ENCODE assay signal across 29 cellular contexts in genomic region chr18:38241736-38242135, GRCh38.
DNase-seq lines count a peak whose midpoint lies in the region; ATAC-seq, FAIRE-seq and TF ChIP-seq lines count a peak whose summit lies in the region.
"Had no signal": no experiment of that assay in that cellular context is flagged by ENCODE, and none has a peak within 500 bp of the region (broad histone marks: within the 10 kb centered on the region; RNA-seq: fewer than 3 reads in every experiment).

No MANE protein-coding gene starts in this region.

- H3T11ph ChIP-seq in H9 (ENCODE audit: low read length), result no peak overlapping the region

- H3K9ac ChIP-seq in H9 (ENCODE audit: extremely low read depth, insufficient read length, low read length), result no peak overlapping the region

- H2BK12ac ChIP-seq in H9 (ENCODE audit: insufficient read length, low read depth, low read length), result no peak overlapping the region

- no peak overlapping the region for H3K23ac ChIP-seq in H9 (ENCODE audit: insufficient read length, low read depth, low read length)

- no peak overlapping the region for H2BK120ac ChIP-seq in H9 (ENCODE audit: low read depth, low read length, poor library complexity, severe bottlenecking)

- no peaks in the 10 kb centered on the region for H3K9me3 Mint-ChIP-seq in H9
- H3K9me3 Mint-ChIP-seq: GM23338 had no signal

- 88% methylated on average over 2 of the region's 2 CpGs for WGBS in hepatocyte (ENCODE audit: low lambda C conversion rate, missing lambda C conversion rate)
- no CpG with 5 or more reads among the region's 2 CpGs for WGBS in H9 (ENCODE audit: extremely low coverage, insufficient read length, low lambda C conversion rate)

- H3K4me3 Mint-ChIP-seq in H9, result no peak overlapping the region
- H3K4me3 Mint-ChIP-seq: activated naive CD8-positive, alpha-beta T cell treated with anti-CD3 and anti-CD28 coated beads for 36 hours; CD4-positive, alpha-beta memory T cell; GM23338; naive B cell; stimulated activated naive CD8-positive, alpha-beta T cell treated with anti-CD3 and anti-CD28 coated beads, Interleukin-15, amount 100 ng/mL, for 72 hours had no signal

- H3K14ac ChIP-seq in H9 (ENCODE audit: insufficient read depth, low read length), result no peak overlapping the region

- no peaks in the 10 kb centered on the region for H3K23me2 ChIP-seq in H9 (ENCODE audit: insufficient read length, low read depth, low read length, poor library complexity, severe bottlenecking)

- H3K27ac ChIP-seq in hepatocyte (no peak overlapping the region), H9 (ENCODE audit: insufficient read length, low read depth, low read length) (no peak overlapping the region)
- H3K27ac ChIP-seq: ascending aorta, left lung, neutrophil, RWPE1, SK-N-MC, tibial artery had no signal

- H3K4me1 ChIP-seq in hepatocyte (ENCODE audit: insufficient read depth) (no peaks in the 10 kb centered on the region), H9 (ENCODE audit: insufficient read depth, low read length) (no peaks in the 10 kb centered on the region)
- H3K4me1 ChIP-seq: ascending aorta, left lung, tibial artery had no signal

- TF ChIP-seq POLR2A in GM12891 (IDR thresholded peaks at IDR 0.05; ENCODE audit: low read depth, low read length), result no peak

- H4K20me1 ChIP-seq in hepatocyte (ENCODE audit: insufficient read depth, poor library complexity, severe bottlenecking), result no peaks in the 10 kb centered on the region
- no peaks in the 10 kb centered on the region for H4K20me1 ChIP-seq in H9 (ENCODE audit: control insufficient read depth, insufficient read depth, insufficient read length)

- H3K79me2 ChIP-seq in hepatocyte, result no peaks in the 10 kb centered on the region
- H3K79me2 ChIP-seq in H9 (ENCODE audit: insufficient read depth, low read length), result no peaks in the 10 kb centered on the region; the same call in 1 of the 2 replicates

- no peaks in the 10 kb centered on the region for H3K27me3 Mint-ChIP-seq in H9 (ENCODE audit: low read depth)
- H3K27me3 Mint-ChIP-seq: activated naive CD8-positive, alpha-beta T cell treated with anti-CD3 and anti-CD28 coated beads for 36 hours; CD4-positive, alpha-beta memory T cell; naive B cell; progenitor cell of endocrine pancreas; stimulated activated naive CD8-positive, alpha-beta T cell treated with anti-CD3 and anti-CD28 coated beads, Interleukin-15, amount 100 ng/mL, for 72 hours had no signal

- H2BK20ac ChIP-seq in H9 (ENCODE audit: low read depth, low read length, poor library complexity, severe bottlenecking), result no peak overlapping the region

- H4K91ac ChIP-seq in H9 (ENCODE audit: insufficient read length, low read depth, low read length), result no peak overlapping the region

- H3K4me2 ChIP-seq in hepatocyte (no peak overlapping the region), H9 (ENCODE audit: insufficient read depth, insufficient read length, low read length) (no peak overlapping the region)
- H3K4me2 ChIP-seq: GM23338 had no signal

- H2AFZ ChIP-seq in hepatocyte, result no peak overlapping the region
- H2AFZ ChIP-seq in H9 (ENCODE audit: low read length), result no peak overlapping the region
- H2AFZ ChIP-seq: GM23338 had no signal

- H4K5ac ChIP-seq in H9 (ENCODE audit: insufficient read length, low read depth, low read length), result no peak overlapping the region

- H3K27me3 ChIP-seq in hepatocyte (no peaks in the 10 kb centered on the region), H9 (ENCODE audit: insufficient read depth, low read length) (no peaks in the 10 kb centered on the region)
- H3K27me3 ChIP-seq: ascending aorta, left lung, neutrophil, tibial artery had no signal

- no peaks in the 10 kb centered on the region for H3K36me3 ChIP-seq in hepatocyte (replicated peaks; ENCODE audit: insufficient read depth, low read depth)
- H3K36me3 ChIP-seq: ascending aorta, left lung, neutrophil, tibial artery had no signal

- no peaks in the 10 kb centered on the region for H3K9me2 ChIP-seq in hepatocyte (replicated peaks; ENCODE audit: insufficient read depth)

- H2BK15ac ChIP-seq in H9 (ENCODE audit: low read depth, low read length), result no peak overlapping the region

- peaks cover 0 to 1% (median 0%) of the 10 kb centered on the region in 3 experiments; a peak in 2 of 7 replicates for H3K36me3 Mint-ChIP-seq in H9 (ENCODE audit: insufficient read depth in 1 of 3, low read depth in 3 of 3)
- H3K36me3 Mint-ChIP-seq: activated naive CD8-positive, alpha-beta T cell treated with anti-CD3 and anti-CD28 coated beads for 36 hours; CD4-positive, alpha-beta memory T cell; naive B cell had no signal

- H3K27ac Mint-ChIP-seq in H9, result no peak overlapping the region
- H3K27ac Mint-ChIP-seq: activated naive CD8-positive, alpha-beta T cell treated with anti-CD3 and anti-CD28 coated beads for 36 hours; CD4-positive, alpha-beta memory T cell; GM23338; naive B cell; progenitor cell of endocrine pancreas; stimulated activated naive CD8-positive, alpha-beta T cell treated with anti-CD3 and anti-CD28 coated beads, Interleukin-15, amount 100 ng/mL, for 72 hours had no signal

- FAIRE-seq in GM12891 (lab: Jason Lieb, UNC), result no peak
- FAIRE-seq: A204.1 had no signal

- DNase-seq in ACHN (peak; percentile 19), RKO (ENCODE audit: low spot score) (peak; percentile 5), choroid plexus epithelial cell (ENCODE audit: low read depth) (peak; percentile 20), kidney tubule cell (ENCODE audit: low spot score) (peak; percentile 90), hepatocyte (ENCODE audit: low spot score) (no peak), GM12891 (ENCODE audit: insufficient read length, low spot score) (no peak), H9 (no peak)
- DNase-seq: activated CD4-positive, alpha-beta T cell treated with anti-CD3 and anti-CD28 coated beads for 4 hours; activated effector memory CD4-positive, alpha-beta T cell treated with Interleukin-2 at 50 U/mL for 16 hours; activated naive CD8-positive, alpha-beta T cell treated with anti-CD3 and anti-CD28 coated beads for 36 hours; activated T-cell treated with anti-CD3 and anti-CD28 coated beads for 4 hours; CD4-positive, alpha-beta memory T cell; IMR-90; left lung; naive B cell; NCI-H1105; NCI-H187 treated with DMSO at 0.1 percent for 48 hours; NCI-H69; stimulated activated naive CD8-positive, alpha-beta T cell treated with anti-CD3 and anti-CD28 coated beads, Interleukin-15, amount 100 ng/mL, for 72 hours; T-helper 2 cell; tibial artery had no signal

- no peak overlapping the region for H3K4ac ChIP-seq in H9 (ENCODE audit: low read depth, low read length)

- H3K4me3 ChIP-seq in choroid plexus epithelial cell (ENCODE audit: low read depth, low read length), result no peak overlapping the region
- no peak overlapping the region for H3K4me3 ChIP-seq in hepatocyte
- H3K4me3 ChIP-seq: ascending aorta, GM23338, left lung, SK-N-MC, tibial artery had no signal

- in situ Hi-C loops in ACHN (cut with HindIII; ENCODE audit: low pct_ligation_motif_present, low pct_unique_long_range_greater_than_20kb, low sequenced_read_pairs), result no loop called here

- H2BK5ac ChIP-seq in H9 (ENCODE audit: insufficient read length, low read length), result no peak overlapping the region

- no peak for ATAC-seq in GM19467 (IDR thresholded peaks at IDR 0.05; ENCODE audit: unreplicated experiment)
- ATAC-seq: GM23338; left lung; stimulated activated naive CD8-positive, alpha-beta T cell treated with anti-CD3 and anti-CD28 coated beads, Interleukin-15, amount 100 ng/mL, for 72 hours had no signal

- no peak overlapping the region for H3K18ac ChIP-seq in H9 (ENCODE audit: insufficient read length, low read depth, low read length)

- no peak overlapping the region for H4K8ac ChIP-seq in H9 (replicated peaks; ENCODE audit: insufficient read length, low read depth, low read length)

- H3K79me1 ChIP-seq in H9 (ENCODE audit: insufficient read depth, low read depth, low read length, poor library complexity, severe bottlenecking), result no peaks in the 10 kb centered on the region

- H3K9me3 ChIP-seq in hepatocyte (ENCODE audit: low read depth) (no peaks in the 10 kb centered on the region), H9 (ENCODE audit: control insufficient read depth, low read depth, low read length) (no peaks in the 10 kb centered on the region)
- H3K9me3 ChIP-seq: ascending aorta, left lung, neutrophil, tibial artery had no signal

- H3K56ac ChIP-seq in H9 (ENCODE audit: insufficient read length, low read depth, low read length), result no peak overlapping the region

- H3K4me1 Mint-ChIP-seq in H9, result no peaks in the 10 kb centered on the region
- H3K4me1 Mint-ChIP-seq: activated naive CD8-positive, alpha-beta T cell treated with anti-CD3 and anti-CD28 coated beads for 36 hours; CD4-positive, alpha-beta memory T cell; GM23338; naive B cell; stimulated activated naive CD8-positive, alpha-beta T cell treated with anti-CD3 and anti-CD28 coated beads, Interleukin-15, amount 100 ng/mL, for 72 hours had no signal

- TF ChIP-seq CTCF in choroid plexus epithelial cell (conservative IDR thresholded peaks at IDR 0.05; ENCODE audit: low read depth, low read length) (no peak), hepatocyte (IDR thresholded peaks at IDR 0.05; ENCODE audit: poor library complexity) (no peak), H9 (conservative IDR thresholded peaks at IDR 0.05) (no peak)

- no peak overlapping the region for H2AK5ac ChIP-seq in H9 (ENCODE audit: insufficient read length, low read length)

TF ChIP-seq in GM12891, 5 proteins besides CTCF, POLR2A, EP300 and RAD21:
- no peak for TF ChIP-seq SPI1 (IDR thresholded peaks at IDR 0.05; ENCODE audit: low read depth, low read length)
- no peak for TF ChIP-seq TAF1 (IDR thresholded peaks at IDR 0.05; ENCODE audit: low read depth, low read length)
- TF ChIP-seq POLR2AphosphoS5 (IDR thresholded peaks at IDR 0.05; ENCODE audit: low read depth, low read length), result no peak
- TF ChIP-seq POU2F2 (IDR thresholded peaks at IDR 0.05; ENCODE audit: low read depth, low read length), result no peak
- TF ChIP-seq PAX5 (IDR thresholded peaks at IDR 0.05; ENCODE audit: insufficient read depth, low read length, severe bottlenecking), result no peak
TF ChIP-seq in GM12891: peak in this region for 0.

Comparison
In these comparisons a context has a peak if more than half of its experiments do, and no peak if none do; other contexts are left out.
1. DNase-seq: peak in ACHN (single experiment), RKO (single experiment), choroid plexus epithelial cell (single experiment) and kidney tubule cell (single experiment); none in hepatocyte (single experiment), GM12891 (single experiment) and H9 (single experiment).